ENCODE assay signal across 1 cellular context in the genomic region with DNA sequence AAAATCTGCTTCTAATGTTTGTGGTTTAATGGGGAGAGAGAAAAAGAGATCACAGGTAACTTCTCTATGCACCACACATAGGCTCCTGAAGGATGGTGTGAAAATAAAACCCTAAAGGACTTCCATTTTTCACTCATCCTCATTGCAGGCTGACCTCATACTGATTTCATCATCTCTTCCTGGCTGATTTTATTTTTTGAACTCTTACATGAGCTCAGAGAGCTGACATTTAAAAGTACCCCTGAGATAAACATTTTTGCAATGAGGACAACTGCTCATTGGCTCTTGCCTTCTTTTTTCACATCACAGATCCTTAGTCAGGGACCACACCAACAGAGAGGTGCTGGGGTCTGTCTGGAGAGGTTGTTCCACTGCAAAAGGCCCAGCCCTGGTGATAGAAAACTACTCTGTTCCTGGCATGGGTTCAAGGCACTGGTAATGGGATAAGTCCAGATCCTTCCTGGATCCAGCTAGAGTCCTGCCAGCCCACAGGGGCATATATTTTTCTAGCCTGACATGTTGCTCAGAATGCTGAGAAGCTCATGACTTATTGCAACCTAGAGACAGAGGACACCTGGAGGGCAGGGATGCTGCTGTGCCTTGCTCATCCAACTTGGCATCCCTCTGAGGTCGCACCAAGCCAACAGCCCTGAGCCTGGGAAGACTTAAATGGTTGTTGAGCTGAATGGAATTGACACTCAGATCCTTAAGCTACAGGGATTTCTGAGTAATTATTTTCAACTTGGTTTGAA.
TF ChIP-seq lines count a peak whose summit lies in the region.

No MANE protein-coding gene starts in this region.

TF ChIP-seq in HEK293, 187 proteins besides CTCF, POLR2A, EP300 and RAD21 (continued from another document):
- TF ChIP-seq ZBTB44 (tag by site-specific recombination; IDR thresholded peaks at IDR 0.05): no peak
- no peak for TF ChIP-seq ZNF132 (tag by site-specific recombination; IDR thresholded peaks at IDR 0.05; ENCODE audit: borderline replicate concordance)
- TF ChIP-seq ZBTB21 (tag by site-specific recombination; IDR thresholded peaks at IDR 0.05): peak; percentile 34; the same call in 1 of the 2 replicates
- TF ChIP-seq ZNF560 (tag by site-specific recombination; IDR thresholded peaks at IDR 0.05; ENCODE audit: borderline replicate concordance): no peak
- no peak for TF ChIP-seq ZNF677 (tag by site-specific recombination; IDR thresholded peaks at IDR 0.05)
- TF ChIP-seq ZNF335 (tag by site-specific recombination; conservative IDR thresholded peaks at IDR 0.05): 0 out of 2 replicates have a peak, but pooled peaks have one; percentile 5
- TF ChIP-seq SCRT1 (tag by site-specific recombination; IDR thresholded peaks at IDR 0.05; ENCODE audit: borderline replicate concordance): no peak
- 0 out of 2 replicates have a peak, but pooled peaks have one; percentile 13 for TF ChIP-seq ZIC2 (tag by site-specific recombination; IDR thresholded peaks at IDR 0.05)
